Comparison of ENCODE assay signal across 25 cellular contexts in the genomic region with DNA sequence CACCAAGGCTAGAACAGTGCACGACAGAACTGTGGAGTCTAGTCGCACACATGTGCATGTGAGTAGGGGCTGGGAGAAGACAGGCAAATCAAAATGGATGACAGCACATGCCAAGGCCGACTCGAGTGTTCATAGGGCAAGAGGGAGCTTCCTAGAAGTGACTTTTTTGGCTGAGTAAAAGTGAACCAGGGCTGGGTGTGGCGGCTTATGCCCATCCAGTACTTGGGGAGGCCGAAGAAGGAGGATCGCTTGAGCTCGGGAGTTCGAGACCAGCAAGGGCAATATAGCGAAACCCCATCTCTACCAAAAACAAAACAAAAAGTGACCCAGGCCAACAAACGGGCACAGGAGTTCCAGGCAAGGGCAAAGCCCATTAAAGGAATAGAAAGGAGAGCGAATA.
A peak's percentile ranks its signal among the peaks of the same experiment; 100 is the strongest.
DNase-seq lines count a peak whose midpoint lies in the region; ATAC-seq and TF ChIP-seq lines count a peak whose summit lies in the region.
"Had no signal": no experiment of that assay in that cellular context is flagged by ENCODE, and none has a peak within 500 bp of the region (broad histone marks: within the 10 kb centered on the region; RNA-seq: fewer than 3 reads in every experiment).

No MANE protein-coding gene starts in this region.

- H3K27ac ChIP-seq in stomach smooth muscle (ENCODE audit: low read length), result peak overlapping the region; percentile 25
- H3K27ac ChIP-seq: HL-60, upper lobe of left lung had no signal

- no peak overlapping the region for H3K4me3 ChIP-seq in stomach smooth muscle (ENCODE audit: low read length in 2 of 2)
- H3K4me3 ChIP-seq: upper lobe of left lung had no signal

- H3K4me1 ChIP-seq in stomach smooth muscle (ENCODE audit: control insufficient read depth, insufficient read depth, low read length), result peaks cover 92% of the 10 kb centered on the region
- H3K4me1 ChIP-seq: upper lobe of left lung had no signal

- no peak overlapping the region for H3K9ac ChIP-seq in stomach smooth muscle (ENCODE audit: low read length in 2 of 2)

- H3K27ac Mint-ChIP-seq in brain, result peak overlapping the region in 4 of 5 experiments; percentile 11 to 80 (median 62)

- H3K36me3 ChIP-seq in stomach smooth muscle (ENCODE audit: control insufficient read depth in 2 of 2, insufficient read depth in 2 of 2, low read length in 2 of 2), result peaks cover 44 to 49% of the 10 kb centered on the region in 2 donors

- no peaks in the 10 kb centered on the region for H3K9me3 Mint-ChIP-seq in brain
- H3K9me3 Mint-ChIP-seq: T-cell had no signal

- H3K36me3 Mint-ChIP-seq in brain, result peaks cover 82% of the 10 kb centered on the region

- ATAC-seq in left ventricle myocardium superior, result no peak
- ATAC-seq in left lobe of liver, result no peak
- ATAC-seq: T-cell had no signal

- no peaks in the 10 kb centered on the region for H3K9me3 ChIP-seq in stomach smooth muscle (ENCODE audit: control insufficient read depth in 2 of 2, low read length in 2 of 2)
- H3K9me3 ChIP-seq: upper lobe of left lung had no signal

- H3K4me3 Mint-ChIP-seq in brain, result no peak overlapping the region
- H3K4me3 Mint-ChIP-seq: T-cell had no signal

- intact Hi-C loops in cardiac septum (cut with DNase I), result no loop called here
- intact Hi-C loops in left ventricle myocardium superior (cut with micrococcal nuclease), result loop anchor here (5.0 kb wide), 1 partner anchor 87 kb away; no protein-coding TSS in a partner anchor

- peak; percentile 38 for DNase-seq in cardiac septum (ENCODE audit: low spot score)
- DNase-seq in left ventricle myocardium superior, result no peak
- peak; percentile 7 for DNase-seq in left lobe of liver (ENCODE audit: low spot score)
- no peak for DNase-seq in LoVo (ENCODE audit: low spot score)
- no peak for DNase-seq in activated CD4-positive, alpha-beta T cell treated with anti-CD3 and anti-CD28 coated beads for 4 hours
- no peak for DNase-seq in SIG-M5 treated with dmso at 0.1 percent for 504 hours (lab: John Stamatoyannopoulos, UW; ENCODE audit: unreplicated experiment)
- DNase-seq: activated CD4-positive, alpha-beta T cell treated with anti-CD3 and anti-CD28 coated beads, Interleukin-2, amount 50 U/mL, for 48 hours; activated CD4-positive, CD25-positive, alpha-beta regulatory T cell; activated CD8-positive, alpha-beta memory T cell treated with anti-CD3 and anti-CD28 coated beads, Interleukin-2, amount 50 U/mL, for 48 hours; activated effector memory CD4-positive, alpha-beta T cell treated with anti-CD3 and anti-CD28 coated beads, Interleukin-2, amount 50 U/mL, for 16 hours; DMS153; effector memory CD4-positive, alpha-beta T cell; mammary epithelial cell; NCI-H1694; NCI-H2171 treated with DMSO at 0.1 percent for 48 hours; NCI-H524; NK-92 treated with Interleukin-12 subunit alpha and Interleukin-12 subunit beta, amount 100 ng/mL, for 24 hours; nucleus accumbens; SIG-M5; stimulated activated CD4-positive, alpha-beta T cell treated with anti-CD3 and anti-CD28 coated beads, Interleukin-2, amount 100 ng/mL, for 24 hours; T-cell had no signal

- no peak for TF ChIP-seq CTCF in brain (conservative IDR thresholded peaks at IDR 0.05)

- peaks cover 58% of the 10 kb centered on the region for H3K4me1 Mint-ChIP-seq in brain

- no peaks in the 10 kb centered on the region for H3K27me3 ChIP-seq in stomach smooth muscle (ENCODE audit: control insufficient read depth in 1 of 2, insufficient read depth in 2 of 2, low read length in 2 of 2)
- H3K27me3 ChIP-seq: upper lobe of left lung had no signal

- H3K27me3 Mint-ChIP-seq in brain, result no peaks in the 10 kb centered on the region
- H3K27me3 Mint-ChIP-seq: T-cell had no signal

Comparison
In these comparisons a context has a peak if more than half of its experiments do, and no peak if none do; other contexts are left out.
1. DNase-seq: peak in cardiac septum (single experiment) and left lobe of liver (single experiment); none in left ventricle myocardium superior (single experiment), LoVo (single experiment), activated CD4-positive, alpha-beta T cell treated with anti-CD3 and anti-CD28 coated beads for 4 hours (0 of 2) and SIG-M5 treated with dmso at 0.1 percent for 504 hours (single experiment).